Comparison of ENCODE assay signal across 20 cellular contexts in genomic region chr6:64477311-64477850, GRCh38.
DNase-seq lines count a peak whose midpoint lies in the region; TF ChIP-seq lines count a peak whose summit lies in the region.
"Had no signal": no experiment of that assay in that cellular context is flagged by ENCODE, and none has a peak within 500 bp of the region (broad histone marks: within the 10 kb centered on the region; RNA-seq: fewer than 3 reads in every experiment).

No MANE protein-coding gene starts in this region.

- no peaks in the 10 kb centered on the region for H3K9me3 ChIP-seq in trophoblast cell (ENCODE audit: insufficient read depth, low read depth, low read length)
- H3K9me3 ChIP-seq: A549, SJCRH30 had no signal

- no peak overlapping the region for H3K4ac ChIP-seq in trophoblast cell (ENCODE audit: low read depth, low read length)

- H4K12ac ChIP-seq in trophoblast cell (ENCODE audit: low read depth, low read length): no peak overlapping the region

- peaks cover 3% of the 10 kb centered on the region for H3K27me3 Mint-ChIP-seq in progenitor cell of endocrine pancreas
- H3K27me3 Mint-ChIP-seq: CD8-positive, alpha-beta memory T cell had no signal

- no peaks in the 10 kb centered on the region for H3K79me2 ChIP-seq in trophoblast cell (ENCODE audit: control insufficient read depth, insufficient read depth, low read length, poor library complexity)

- TF ChIP-seq CTCF in astrocyte of the cerebellum (IDR thresholded peaks at IDR 0.05; ENCODE audit: low read depth, low read length, missing control alignments) (no peak), fibroblast of pulmonary artery (IDR thresholded peaks at IDR 0.05; ENCODE audit: low read length, missing control alignments) (no peak), progenitor cell of endocrine pancreas (IDR thresholded peaks at IDR 0.05; ENCODE audit: unreplicated experiment) (no peak)

- H3K79me1 ChIP-seq in trophoblast cell (ENCODE audit: low read length): no peaks in the 10 kb centered on the region

- no peaks in the 10 kb centered on the region for H3K27me3 ChIP-seq in trophoblast cell (ENCODE audit: insufficient read depth, low read length)
- H3K27me3 ChIP-seq: SJCRH30 had no signal

- peak; percentile 5 for DNase-seq in HS-5 (ENCODE audit: low read depth)
- peak; percentile 36 for DNase-seq in astrocyte of the cerebellum (ENCODE audit: low read depth)
- peak; percentile 8 for DNase-seq in fibroblast of pulmonary artery (ENCODE audit: low read depth)
- no peak for DNase-seq in progenitor cell of endocrine pancreas (ENCODE audit: low spot score, unreplicated experiment)
- DNase-seq in NCI-H2029 treated with DMSO at 0.1 percent for 48 hours (lab: John Stamatoyannopoulos, UW): no peak
- DNase-seq in NCI-H226: no peak
- no peak for DNase-seq in trophoblast cell
- no peak for DNase-seq in NCI-H2171 treated with DMSO at 0.1 percent for 48 hours (lab: John Stamatoyannopoulos, UW)
- DNase-seq: C1 segment of cervical spinal cord; CD8-positive, alpha-beta memory T cell; DMS79; NCI-H1105 treated with DMSO at 0.1 percent for 48 hours; NCI-H1694; NCI-H2107; NCI-H2227 treated with DMSO at 0.1 percent for 48 hours; NCI-H524; NCI-H82; SJCRH30 had no signal

- H2BK120ac ChIP-seq in trophoblast cell (ENCODE audit: insufficient read depth, low read length, poor library complexity): no peak overlapping the region

- H2BK12ac ChIP-seq in trophoblast cell (ENCODE audit: low read length): no peak overlapping the region

- no peak overlapping the region for H3K18ac ChIP-seq in trophoblast cell (ENCODE audit: low read length)

- no CpG with 5 or more reads among the region's 4 CpGs for WGBS in trophoblast cell (ENCODE audit: extremely low coverage, insufficient coverage, insufficient read length)

- H3K9me3 Mint-ChIP-seq in progenitor cell of endocrine pancreas (ENCODE audit: low read depth): no peaks in the 10 kb centered on the region

- H3K4me1 Mint-ChIP-seq in progenitor cell of endocrine pancreas (ENCODE audit: low read depth): peaks cover 4% of the 10 kb centered on the region
- H3K4me1 Mint-ChIP-seq: CD8-positive, alpha-beta memory T cell had no signal

- H2BK5ac ChIP-seq in trophoblast cell (ENCODE audit: low read depth, low read length, poor library complexity): no peak overlapping the region

- no peak overlapping the region for H3K14ac ChIP-seq in trophoblast cell (ENCODE audit: low read length)

- H3K4me3 ChIP-seq in astrocyte of the cerebellum (ENCODE audit: low read depth, low read length): no peak overlapping the region
- no peak overlapping the region for H3K4me3 ChIP-seq in fibroblast of pulmonary artery (replicated peaks; ENCODE audit: low read depth, low read length)
- no peak overlapping the region for H3K4me3 ChIP-seq in trophoblast cell (ENCODE audit: low read depth, low read length)
- H3K4me3 ChIP-seq: A549, SJCRH30 had no signal

- peak overlapping the region; percentile 14 for H3K27ac Mint-ChIP-seq in progenitor cell of endocrine pancreas
- H3K27ac Mint-ChIP-seq: CD8-positive, alpha-beta memory T cell had no signal

- no peaks in the 10 kb centered on the region for H3K36me3 ChIP-seq in trophoblast cell (ENCODE audit: control insufficient read depth in 1 of 2, insufficient read depth in 2 of 2, low read length in 2 of 2)
- H3K36me3 ChIP-seq: SJCRH30 had no signal

- H2AK5ac ChIP-seq in trophoblast cell (ENCODE audit: low read length): no peak overlapping the region

- H3K23ac ChIP-seq in trophoblast cell (ENCODE audit: low read length): no peak overlapping the region

- no peak overlapping the region for H4K8ac ChIP-seq in trophoblast cell (ENCODE audit: low read depth, low read length)

- H3K4me1 ChIP-seq in trophoblast cell (ENCODE audit: control insufficient read depth in 1 of 2, insufficient read depth in 2 of 2, low read length in 2 of 2): no peaks in the 10 kb centered on the region
- H3K4me1 ChIP-seq: A549, SJCRH30 had no signal

- H3K36me3 Mint-ChIP-seq in progenitor cell of endocrine pancreas (ENCODE audit: insufficient read depth): no peaks in the 10 kb centered on the region
- H3K36me3 Mint-ChIP-seq: CD8-positive, alpha-beta memory T cell had no signal

- no peak overlapping the region for H4K91ac ChIP-seq in trophoblast cell (ENCODE audit: low read depth, low read length)

- in situ Hi-C loops in astrocyte of the cerebellum (cut with HindIII; ENCODE audit: low sequenced_read_pairs): no loop called here

- no peak overlapping the region for H3K4me2 ChIP-seq in trophoblast cell (ENCODE audit: low read length)
- H3K4me2 ChIP-seq: A549 had no signal

- H3K9ac ChIP-seq in trophoblast cell (ENCODE audit: low read length): no peak overlapping the region

- no peak overlapping the region for H3K27ac ChIP-seq in trophoblast cell (ENCODE audit: low read depth, low read length)
- H3K27ac ChIP-seq: A549, RWPE1, SJCRH30 had no signal

- no peak overlapping the region for H2AFZ ChIP-seq in trophoblast cell (ENCODE audit: insufficient read depth, low read length, poor library complexity)

- H3K4me3 Mint-ChIP-seq in progenitor cell of endocrine pancreas (ENCODE audit: low read depth): no peak overlapping the region
- H3K4me3 Mint-ChIP-seq: CD8-positive, alpha-beta memory T cell had no signal

Comparison
In these comparisons a context has a peak if more than half of its experiments do, and no peak if none do; other contexts are left out.
1. DNase-seq: peak in HS-5 (single experiment), astrocyte of the cerebellum (single experiment) and fibroblast of pulmonary artery (single experiment); none in progenitor cell of endocrine pancreas (single experiment), NCI-H2029 treated with DMSO at 0.1 percent for 48 hours (single experiment), NCI-H226 (single experiment), trophoblast cell (0 of 2) and NCI-H2171 treated with DMSO at 0.1 percent for 48 hours (single experiment).